Comparison of ENCODE assay signal across 34 cellular contexts in genomic region chr10:32120147-32120546, GRCh38.
"Had no signal": no experiment of that assay in that cellular context is flagged by ENCODE, and none has a peak within 500 bp of the region (broad histone marks: within the 10 kb centered on the region; RNA-seq: fewer than 3 reads in every experiment).

No MANE protein-coding gene starts in this region.

- DNase-seq: Karpas-422, Kasumi-1, MG63, MM.1S, MV-4-11, NCI-H1048, NCI-H1092, NCI-H1092 treated with DMSO at 0.1 percent for 48 hours, NCI-H1105, NCI-H1105 treated with DMSO at 0.1 percent for 48 hours, NCI-H1417, NCI-H1417 treated with DMSO at 0.1 percent for 48 hours, NCI-H1436, NCI-H1436 treated with DMSO at 0.1 percent for 48 hours, NCI-H146, NCI-H1694, NCI-H1694 treated with DMSO at 0.1 percent for 48 hours, NCI-H187, NCI-H187 treated with DMSO at 0.1 percent for 48 hours, NCI-H1930, NCI-H2029, NCI-H2029 treated with DMSO at 0.1 percent for 48 hours, NCI-H2081, NCI-H2081 treated with DMSO at 0.1 percent for 48 hours, NCI-H2107, NCI-H2171, NCI-H2171 treated with DMSO at 0.1 percent for 48 hours, NCI-H2227 treated with DMSO at 0.1 percent for 48 hours, NCI-H226, NCI-H345, NCI-H446, NCI-H446 treated with DMSO at 0.1 percent for 48 hours, NCI-H510A, NCI-H510A treated with DMSO at 0.1 percent for 48 hours had no signal

- H3K4me3 ChIP-seq: MG63 had no signal

- H3K27me3 ChIP-seq: MG63 had no signal

- H3K9me3 ChIP-seq: MG63 had no signal

- H3K36me3 ChIP-seq: MG63 had no signal
